ENCODE assay signal across 17 cellular contexts in the genomic region with DNA sequence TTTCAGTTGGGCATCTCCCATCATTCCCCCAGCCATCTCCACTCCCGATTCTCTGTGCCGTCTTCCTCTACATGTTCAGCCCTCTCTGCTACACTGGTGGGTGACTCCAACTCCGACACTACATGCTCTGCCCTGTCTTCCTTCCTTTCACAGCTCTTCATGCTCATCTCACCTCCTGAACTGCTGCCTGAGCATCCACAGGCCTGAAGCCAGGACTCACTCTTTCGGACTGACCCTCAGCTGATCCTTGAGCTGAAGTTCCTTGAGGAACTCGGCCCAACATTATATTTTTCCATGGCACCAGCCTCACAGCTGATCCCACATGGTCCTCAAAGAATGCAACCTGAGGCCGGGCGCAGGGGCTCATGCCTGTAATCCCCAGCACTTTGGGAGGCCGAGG.
"Had no signal": no experiment of that assay in that cellular context is flagged by ENCODE, and none has a peak within 500 bp of the region (broad histone marks: within the 10 kb centered on the region; RNA-seq: fewer than 3 reads in every experiment).

No MANE protein-coding gene starts in this region.

- H3K9ac ChIP-seq: SK-N-SH had no signal

- H3K27ac ChIP-seq: RWPE1 had no signal

- H3K4me2 ChIP-seq: SK-N-SH had no signal

- DNase-seq: KBM-7, MV-4-11, NCI-H1048, NCI-H1105, NCI-H1417, NCI-H146, NCI-H1694 treated with DMSO at 0.1 percent for 48 hours, NCI-H1930, NCI-H2081, NCI-H2107, NCI-H2227 treated with DMSO at 0.1 percent for 48 hours, NCI-H524, NCI-H69, NCI-H774, SHP77, SK-N-SH had no signal
